ENCODE assay signal across 13 cellular contexts in the genomic region with DNA sequence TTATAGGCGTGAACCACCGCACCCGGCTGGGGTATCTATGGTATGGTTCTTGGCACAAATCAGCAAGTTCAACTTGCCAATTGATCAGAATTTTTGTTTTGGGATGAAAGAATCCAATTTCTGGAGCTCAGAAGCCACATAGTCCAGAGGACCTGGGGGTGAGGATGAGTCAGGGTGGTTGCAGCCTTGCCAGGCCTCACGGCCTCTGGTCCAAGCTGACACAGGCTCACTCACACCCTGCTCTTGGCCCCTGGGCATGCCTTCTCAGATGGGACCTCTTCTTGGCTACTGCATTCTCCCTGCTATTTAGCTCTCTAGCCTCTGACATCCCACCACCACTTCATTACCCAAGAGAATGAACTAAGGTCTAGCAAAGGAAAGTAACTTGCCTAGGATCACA. TPM values are rescaled to one million over a fixed set of nuclear protein-coding genes. Genes with fewer than 3 reads are reported as not detected.
DNase-seq lines count a peak whose midpoint lies in the region; ATAC-seq and TF ChIP-seq lines count a peak whose summit lies in the region.
"Had no signal": no experiment of that assay in that cellular context is flagged by ENCODE, and none has a peak within 500 bp of the region (broad histone marks: within the 10 kb centered on the region; RNA-seq: fewer than 3 reads in every experiment).

No MANE protein-coding gene starts in this region.

- TF ChIP-seq POLR2A in stomach (IDR thresholded peaks at IDR 0.05) = no peak

- H3K4me1 Mint-ChIP-seq in T-helper 17 cell = peaks cover 8% of the 10 kb centered on the region
- H3K4me1 Mint-ChIP-seq in stimulated activated memory B cell treated with anti-CD40 and anti-IgM and Interleukin-4, amounts not matched to agents 10 μg/mL and 1 μg/mL and 100 μg/mL, for 72 hours = peaks cover 52% of the 10 kb centered on the region
- peaks cover 36% of the 10 kb centered on the region for H3K4me1 Mint-ChIP-seq in mesothelial cell of epicardium

- TF ChIP-seq EP300 in stomach (IDR thresholded peaks at IDR 0.05) = no peak

- peak; percentile 71 for DNase-seq in EL
- DNase-seq in T-helper 17 cell = no peak
- DNase-seq in fibroblast of peridontal ligament (ENCODE audit: extremely low read depth) = peak; percentile 55
- DNase-seq in ascending aorta (ENCODE audit: low spot score in 2 of 2) = no peak
- no peak for DNase-seq in mesothelial cell of epicardium (ENCODE audit: low spot score in 2 of 2, unreplicated experiment in 2 of 2)
- no peak for DNase-seq in T-helper 1 cell
- DNase-seq in stomach = no peak
- DNase-seq: NCI-H2227 treated with DMSO at 0.1 percent for 48 hours; stimulated activated naive CD8-positive, alpha-beta T cell treated with anti-CD3 and anti-CD28 coated beads, Interleukin-15, amount 100 ng/mL, for 72 hours had no signal

- H3K27ac ChIP-seq in ascending aorta (peak overlapping the region in 1 of 2 donors; percentile 40), stomach (peak overlapping the region in 1 of 5 donors; percentile 30)

- H3K4me3 ChIP-seq in ascending aorta (no peak overlapping the region), stomach (no peak overlapping the region)

- intact Hi-C loops in ascending aorta (cut with DNase I) (no loop called here), stomach (cut with DNase I; ENCODE audit: low total_unique reads) (no loop called here)

- H3K36me3 Mint-ChIP-seq in T-helper 17 cell (ENCODE audit: low read depth) (peaks cover 5% of the 10 kb centered on the region), mesothelial cell of epicardium (peaks cover 14% of the 10 kb centered on the region)
- H3K36me3 Mint-ChIP-seq in stimulated activated memory B cell treated with anti-CD40 and anti-IgM and Interleukin-4, amounts not matched to agents 10 μg/mL and 1 μg/mL and 100 μg/mL, for 72 hours = peaks cover 70% of the 10 kb centered on the region
- H3K36me3 Mint-ChIP-seq: activated naive CD4-positive, alpha-beta T cell treated with anti-CD3 and anti-CD28 coated beads, Interleukin-2, amount 50 U/mL, for 24 hours had no signal

- peaks cover 30 to 44% of the 10 kb centered on the region in 2 donors for H3K36me3 ChIP-seq in ascending aorta
- H3K36me3 ChIP-seq in stomach = peaks cover 21 to 95% (median 87%) of the 10 kb centered on the region in 4 donors

- TF ChIP-seq CTCF in ascending aorta (IDR thresholded peaks at IDR 0.05) (no peak), mesothelial cell of epicardium (IDR thresholded peaks at IDR 0.05; ENCODE audit: unreplicated experiment) (no peak), stomach (IDR thresholded peaks at IDR 0.05) (no peak)

- H3K9me3 ChIP-seq in T-helper 17 cell (ENCODE audit: control insufficient read depth, low read length, poor library complexity, severe bottlenecking) = no peaks in the 10 kb centered on the region
- H3K9me3 ChIP-seq in ascending aorta = no peaks in the 10 kb centered on the region
- no peaks in the 10 kb centered on the region for H3K9me3 ChIP-seq in stomach

- 89 to 94% (median 94%) methylated on average over 4 of the region's 4 CpGs for WGBS in stomach, 5 donors

- ATAC-seq in T-helper 17 cell = no peak
- ATAC-seq in stimulated activated memory B cell treated with anti-CD40 and anti-IgM and Interleukin-4, amounts not matched to agents 10 μg/mL and 1 μg/mL and 100 μg/mL, for 72 hours = no peak
- ATAC-seq: right cardiac atrium; stimulated activated naive CD8-positive, alpha-beta T cell treated with anti-CD3 and anti-CD28 coated beads, Interleukin-15, amount 100 ng/mL, for 72 hours had no signal

- no peak overlapping the region for H3K4me3 Mint-ChIP-seq in T-helper 17 cell
- no peak overlapping the region for H3K4me3 Mint-ChIP-seq in stimulated activated memory B cell treated with anti-CD40 and anti-IgM and Interleukin-4, amounts not matched to agents 10 μg/mL and 1 μg/mL and 100 μg/mL, for 72 hours
- no peak overlapping the region for H3K4me3 Mint-ChIP-seq in mesothelial cell of epicardium
- H3K4me3 Mint-ChIP-seq: activated naive CD4-positive, alpha-beta T cell treated with anti-CD3 and anti-CD28 coated beads, Interleukin-2, amount 50 U/mL, for 24 hours; stimulated activated naive CD8-positive, alpha-beta T cell treated with anti-CD3 and anti-CD28 coated beads, Interleukin-15, amount 100 ng/mL, for 72 hours; T-helper 1 cell treated with Interleukin-12 subunit alpha and Interleukin-12 subunit beta and Interleukin-4 antibody, amounts not matched to agents 30 μg/mL and 1 μg/mL, for 36 hours had no signal

- H3K4me1 ChIP-seq in ascending aorta (peaks cover 0 to 3% of the 10 kb centered on the region in 2 donors), stomach (peaks cover 8 to 48% (median 22%) of the 10 kb centered on the region in 4 donors)

- H3K27me3 ChIP-seq in ascending aorta = no peaks in the 10 kb centered on the region
- no peaks in the 10 kb centered on the region for H3K27me3 ChIP-seq in stomach

- H3K27me3 Mint-ChIP-seq in T-helper 17 cell (no peaks in the 10 kb centered on the region), mesothelial cell of epicardium (ENCODE audit: low read depth) (no peaks in the 10 kb centered on the region)
- H3K27me3 Mint-ChIP-seq in stimulated activated memory B cell treated with anti-CD40 and anti-IgM and Interleukin-4, amounts not matched to agents 10 μg/mL and 1 μg/mL and 100 μg/mL, for 72 hours = no peaks in the 10 kb centered on the region
- H3K27me3 Mint-ChIP-seq: activated naive CD4-positive, alpha-beta T cell treated with anti-CD3 and anti-CD28 coated beads, Interleukin-2, amount 50 U/mL, for 24 hours; stimulated activated naive CD8-positive, alpha-beta T cell treated with anti-CD3 and anti-CD28 coated beads, Interleukin-15, amount 100 ng/mL, for 72 hours had no signal

- H3K9me3 Mint-ChIP-seq in stimulated activated memory B cell treated with anti-CD40 and anti-IgM and Interleukin-4, amounts not matched to agents 10 μg/mL and 1 μg/mL and 100 μg/mL, for 72 hours = no peaks in the 10 kb centered on the region
- no peaks in the 10 kb centered on the region for H3K9me3 Mint-ChIP-seq in mesothelial cell of epicardium
- H3K9me3 Mint-ChIP-seq: activated naive CD4-positive, alpha-beta T cell treated with anti-CD3 and anti-CD28 coated beads, Interleukin-2, amount 50 U/mL, for 24 hours; stimulated activated naive CD8-positive, alpha-beta T cell treated with anti-CD3 and anti-CD28 coated beads, Interleukin-15, amount 100 ng/mL, for 72 hours; T-helper 1 cell treated with Interleukin-12 subunit alpha and Interleukin-12 subunit beta and Interleukin-4 antibody, amounts not matched to agents 30 μg/mL and 1 μg/mL, for 36 hours had no signal

- H3K27ac Mint-ChIP-seq in T-helper 17 cell = peak overlapping the region; percentile 24
- peak overlapping the region; percentile 83 for H3K27ac Mint-ChIP-seq in stimulated activated memory B cell treated with anti-CD40 and anti-IgM and Interleukin-4, amounts not matched to agents 10 μg/mL and 1 μg/mL and 100 μg/mL, for 72 hours
- no peak overlapping the region for H3K27ac Mint-ChIP-seq in mesothelial cell of epicardium
- H3K27ac Mint-ChIP-seq: activated naive CD4-positive, alpha-beta T cell treated with anti-CD3 and anti-CD28 coated beads, Interleukin-2, amount 50 U/mL, for 24 hours had no signal

RNA-seq across cellular contexts. Expression of gene CAPG, which starts 16.3 kb away (rescaled TPM):
- total RNA-seq in T-helper 17 cell (10 to 100 TPM; 51.6 to 90.3 TPM), ascending aorta (179 TPM), mesothelial cell of epicardium (86.3 to 92.4 TPM (median 89.2 TPM) in 3 replicates), stomach (100 to 1,000 TPM in 2 of 5 donors, 10 to 100 TPM in 3; 35.0 to 135 (median 50.8) TPM)
- 100 to 1,000 TPM; 146 to 350 (median 157) TPM for polyA plus RNA-seq in stomach

RNA-seq across cellular contexts. Expression of gene SH2D6, which starts 24.7 kb away (rescaled TPM):
- total RNA-seq in T-helper 17 cell (under 1 TPM; 0.26 to 0.40 TPM), ascending aorta (not detected), mesothelial cell of epicardium (0.35 to 0.79 TPM (median 0.38 TPM) in 3 replicates), stomach (10 to 100 TPM in 2 of 5 donors, 1 to 10 TPM in 1, not detected in 2; 2.2 to 14.5 (median 13.4) TPM)
- polyA plus RNA-seq in stomach = 1 to 10 TPM; 1.1 to 2.3 (median 1.2) TPM

RNA-seq across cellular contexts. Expression of gene ELMOD3, which starts 39.3 kb away (rescaled TPM):
- total RNA-seq in T-helper 17 cell = 10 to 100 TPM; 20.0 to 23.2 TPM
- 7.1 TPM for total RNA-seq in ascending aorta
- 23.2 to 25.2 TPM (median 24.5 TPM) in 3 replicates for total RNA-seq in mesothelial cell of epicardium
- total RNA-seq in stomach = 10 to 100 TPM; 16.9 to 43.8 (median 21.7) TPM
- 10 to 100 TPM; 13.4 to 19.7 (median 17.0) TPM for polyA plus RNA-seq in stomach

RNA-seq across cellular contexts. Expression of gene RETSAT, which starts 39.5 kb away (rescaled TPM):
- total RNA-seq in T-helper 17 cell (10 to 100 TPM; 30.3 to 35.9 TPM), ascending aorta (20.6 TPM), mesothelial cell of epicardium (21.5 to 27.4 TPM (median 23.4 TPM) in 3 replicates), stomach (10 to 100 TPM; 22.2 to 90.1 (median 83.9) TPM)
- 10 to 100 TPM; 11.5 to 23.9 (median 19.4) TPM for polyA plus RNA-seq in stomach

Comparison
In these comparisons a context has a peak if more than half of its experiments do, and no peak if none do; other contexts are left out.
1. DNase-seq: peak in EL (single experiment) and fibroblast of peridontal ligament (single experiment); none in T-helper 17 cell (0 of 3), ascending aorta (0 of 2), mesothelial cell of epicardium (0 of 2), T-helper 1 cell (0 of 5) and stomach (single experiment).